ENCODE assay signal across 8 cellular contexts in the genomic region with DNA sequence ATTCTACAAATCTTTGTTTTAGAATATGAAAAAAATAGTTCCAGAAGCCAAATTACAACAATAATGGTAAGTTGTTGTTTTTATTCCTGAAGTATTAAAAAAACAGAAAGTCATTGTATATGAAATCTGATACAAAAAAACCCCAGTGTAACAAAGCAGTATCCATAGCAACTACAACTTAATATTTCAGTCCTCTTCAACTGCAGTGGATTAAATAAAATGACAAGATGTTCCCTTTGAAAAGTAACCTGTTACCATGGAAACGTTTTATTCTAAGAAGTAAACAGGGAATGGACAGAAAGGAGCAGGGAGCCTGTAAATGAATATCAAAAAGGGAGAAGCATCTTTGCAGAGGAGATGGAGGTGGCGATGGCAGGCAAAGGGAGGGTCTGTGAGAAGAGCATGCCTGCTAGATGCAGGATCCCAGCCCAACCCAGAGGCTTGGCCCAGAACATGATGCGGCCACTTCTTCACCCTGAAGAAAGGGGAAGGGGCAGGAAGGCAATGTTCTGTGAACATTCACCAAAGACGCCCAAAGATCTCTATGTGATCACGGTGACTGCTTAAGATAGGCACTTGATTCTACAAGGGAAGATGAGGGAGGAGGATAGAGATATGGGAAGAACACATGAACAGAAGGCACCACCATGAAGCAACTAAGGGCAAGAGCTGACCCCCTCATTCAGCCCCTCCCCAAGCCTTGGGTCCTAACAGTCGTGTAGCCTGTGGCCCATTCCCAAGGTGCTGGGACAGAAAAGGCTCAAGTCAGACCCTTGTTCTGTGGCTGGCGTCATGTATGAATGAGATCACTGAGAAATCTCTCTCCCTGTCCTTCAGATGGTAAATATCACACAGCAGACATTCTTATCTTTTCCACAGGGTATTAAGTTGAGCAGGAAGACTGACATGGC.
A peak's percentile ranks its signal among the peaks of the same experiment; 100 is the strongest.
DNase-seq lines count a peak whose midpoint lies in the region; ATAC-seq, FAIRE-seq and TF ChIP-seq lines count a peak whose summit lies in the region.

No MANE protein-coding gene starts in this region.

- POLR2A ChIA-PET in Caco-2 (lab: Charles Lee) = no interaction called here
- POLR2A ChIA-PET in endothelial cell of umbilical vein (lab: Charles Lee) = interaction anchor here (0.6 kb wide), 1 partner anchor 316 kb away, joined by 6 read pairs; no protein-coding TSS in a partner anchor

- no peaks in the 10 kb centered on the region for H3K9me2 ChIP-seq in MM.1S (replicated peaks; ENCODE audit: insufficient read depth, low read length)

- DNase-seq in Caco-2 = no peak
- peak; percentile 73 for DNase-seq in OCI-M1 (lab: John Stamatoyannopoulos, UW)
- peak; percentile 53 for DNase-seq in endothelial cell of umbilical vein (ENCODE audit: low read depth, low spot score)
- DNase-seq in neural progenitor cell (ENCODE audit: low spot score) = no peak
- no peak for DNase-seq in MM.1S
- DNase-seq in DMS153 (lab: John Stamatoyannopoulos, UW) = no peak

- no TSS peak for BruUV-seq in Caco-2 (replicated peaks; lab: Mats Ljungman, UMichigan)
- no TSS peak for BruUV-seq in endothelial cell of umbilical vein (replicated peaks; lab: Mats Ljungman, UMichigan)

- H3K27ac ChIP-seq in endothelial cell of umbilical vein (ENCODE audit: insufficient read depth, low read depth, low read length) (no peak overlapping the region), neural progenitor cell (peak overlapping the region; percentile 55), MM.1S (ENCODE audit: low read length) (no peak overlapping the region)

- no peaks in the 10 kb centered on the region for H3K27me3 Mint-ChIP-seq in Caco-2 (ENCODE audit: insufficient read depth, unreplicated experiment)
- H3K27me3 Mint-ChIP-seq in neural progenitor cell (ENCODE audit: insufficient read depth, low read depth) = no peaks in the 10 kb centered on the region

- CTCF ChIA-PET in Caco-2 (lab: Charles Lee) = no interaction called here
- CTCF ChIA-PET in endothelial cell of umbilical vein (lab: Charles Lee) = interaction anchor here (1.2 kb wide), 1 partner anchor 14 kb away, joined by 4 read pairs; no protein-coding TSS in a partner anchor

- no peak for TF ChIP-seq POLR2A in endothelial cell of umbilical vein (IDR thresholded peaks at IDR 0.05; ENCODE audit: low read depth, low read length)

- intact Hi-C loops in Caco-2 (cut with micrococcal nuclease; ENCODE audit: unreplicated experiment) (no loop called here), endothelial cell of umbilical vein (cut with micrococcal nuclease) (no loop called here)

- no peaks in the 10 kb centered on the region for H3K9me3 Mint-ChIP-seq in Caco-2 (ENCODE audit: unreplicated experiment)
- H3K9me3 Mint-ChIP-seq in neural progenitor cell = no peaks in the 10 kb centered on the region

- H3K4me1 ChIP-seq in Caco-2 (peaks cover 36% of the 10 kb centered on the region), endothelial cell of umbilical vein (ENCODE audit: control insufficient read depth, extremely low read depth, insufficient read depth, low read length) (no peaks in the 10 kb centered on the region), neural progenitor cell (peaks cover 22% of the 10 kb centered on the region), MM.1S (ENCODE audit: low read length) (no peaks in the 10 kb centered on the region)

- H3K9ac ChIP-seq in endothelial cell of umbilical vein (replicated peaks; ENCODE audit: extremely low read depth, insufficient read depth, low read length) (no peak overlapping the region), neural progenitor cell (no peak overlapping the region), MM.1S (ENCODE audit: low read length) (no peak overlapping the region)

- no peak for FAIRE-seq in endothelial cell of umbilical vein (lab: Jason Lieb, UNC)

- H3K4me2 ChIP-seq in endothelial cell of umbilical vein (ENCODE audit: insufficient read depth, low read length) (no peak overlapping the region), neural progenitor cell (peak overlapping the region; percentile 5), MM.1S (ENCODE audit: low read depth, low read length) (no peak overlapping the region)

- H4K20me1 ChIP-seq in endothelial cell of umbilical vein (replicated peaks; ENCODE audit: control insufficient read depth, extremely low read depth, insufficient read depth, low read length) = no peaks in the 10 kb centered on the region
- peaks cover 41% of the 10 kb centered on the region for H4K20me1 ChIP-seq in neural progenitor cell (ENCODE audit: low read depth)
- H4K20me1 ChIP-seq in MM.1S (ENCODE audit: insufficient read depth, low read length) = no peaks in the 10 kb centered on the region

- H2AFZ ChIP-seq in endothelial cell of umbilical vein (ENCODE audit: low read depth, low read length) (no peak overlapping the region), neural progenitor cell (replicated peaks) (no peak overlapping the region), MM.1S (ENCODE audit: low read length) (no peak overlapping the region)

- H3K36me3 ChIP-seq in Caco-2 (ENCODE audit: control insufficient read depth, insufficient read depth, low read length) (no peaks in the 10 kb centered on the region), endothelial cell of umbilical vein (ENCODE audit: control insufficient read depth in 2 of 2, extremely low read depth in 1 of 2, insufficient read depth in 2 of 2, low read length in 2 of 2) (no peaks in the 10 kb centered on the region), neural progenitor cell (no peaks in the 10 kb centered on the region), MM.1S (replicated peaks; ENCODE audit: insufficient read depth, low read length) (no peaks in the 10 kb centered on the region)

- no peak for TF ChIP-seq CTCF in Caco-2 (IDR thresholded peaks at IDR 0.05; ENCODE audit: insufficient read depth in 1 of 2, low read depth in 1 of 2, low read length in 1 of 2, severe bottlenecking in 1 of 2, unreplicated experiment in 1 of 2)
- no peak for TF ChIP-seq CTCF in endothelial cell of umbilical vein (IDR thresholded peaks at IDR 0.05; ENCODE audit: extremely low read depth in 1 of 2, insufficient read depth in 1 of 2, low read depth in 1 of 2, low read length in 2 of 2)
- TF ChIP-seq CTCF in neural progenitor cell (IDR thresholded peaks at IDR 0.05) = no peak
- no peak for TF ChIP-seq CTCF in MM.1S (IDR thresholded peaks at IDR 0.05; ENCODE audit: low read length)

- H3K4me3 ChIP-seq in Caco-2 (ENCODE audit: low read depth, low read length) (no peak overlapping the region), endothelial cell of umbilical vein (replicated peaks in 1 of 3; ENCODE audit: insufficient read depth in 1 of 3, low read depth in 1 of 3, low read length in 3 of 3) (no peak overlapping the region), neural progenitor cell (no peak overlapping the region), MM.1S (ENCODE audit: low read length) (no peak overlapping the region)

- peaks cover 28% of the 10 kb centered on the region for H3K4me1 Mint-ChIP-seq in Caco-2 (ENCODE audit: low read depth, unreplicated experiment)
- peaks cover 42% of the 10 kb centered on the region for H3K4me1 Mint-ChIP-seq in neural progenitor cell

- H3F3A ChIP-seq in neural progenitor cell (ENCODE audit: low read depth) (peaks cover 7% of the 10 kb centered on the region), MM.1S (ENCODE audit: insufficient read depth, low read length) (no peaks in the 10 kb centered on the region)

- H3K79me2 ChIP-seq in endothelial cell of umbilical vein (ENCODE audit: control insufficient read depth, insufficient read depth, low read length) (no peaks in the 10 kb centered on the region), neural progenitor cell (ENCODE audit: low read depth) (peaks cover 83% of the 10 kb centered on the region), MM.1S (ENCODE audit: low read length) (no peaks in the 10 kb centered on the region)

- dilution Hi-C loops in endothelial cell of umbilical vein (cut with MboI; ENCODE audit: extremely low pct_ligation_motif_present, low sequenced_read_pairs) = no loop called here

- H3K36me3 Mint-ChIP-seq in Caco-2 (ENCODE audit: insufficient read depth, unreplicated experiment) = peaks cover 26% of the 10 kb centered on the region
- H3K36me3 Mint-ChIP-seq in neural progenitor cell = peaks cover 15% of the 10 kb centered on the region

- H3K27me3 ChIP-seq in Caco-2 (replicated peaks; ENCODE audit: control insufficient read depth, insufficient read depth, low read length) (no peaks in the 10 kb centered on the region), endothelial cell of umbilical vein (ENCODE audit: control insufficient read depth in 2 of 2, insufficient read depth in 2 of 2, low read length in 2 of 2) (no peaks in the 10 kb centered on the region), neural progenitor cell (no peaks in the 10 kb centered on the region), MM.1S (replicated peaks; ENCODE audit: insufficient read depth, low read length) (no peaks in the 10 kb centered on the region)

- ATAC-seq in GM21737 (IDR thresholded peaks at IDR 0.05; ENCODE audit: unreplicated experiment) (no peak), HG03342 (IDR thresholded peaks at IDR 0.05; ENCODE audit: unreplicated experiment) (no peak)

- no peaks in the 10 kb centered on the region for H3K9me1 ChIP-seq in endothelial cell of umbilical vein (replicated peaks; ENCODE audit: control insufficient read depth, extremely low read depth, insufficient read depth, low read length)

- H3K9me3 ChIP-seq in Caco-2 (no peaks in the 10 kb centered on the region), endothelial cell of umbilical vein (replicated peaks; ENCODE audit: control insufficient read depth, insufficient read depth, low read length) (no peaks in the 10 kb centered on the region), neural progenitor cell (ENCODE audit: low read depth) (no peaks in the 10 kb centered on the region), MM.1S (replicated peaks; ENCODE audit: insufficient read depth, low read length) (no peaks in the 10 kb centered on the region)

- H3K4me3 Mint-ChIP-seq in Caco-2 (ENCODE audit: unreplicated experiment) = no peak overlapping the region
- H3K4me3 Mint-ChIP-seq in neural progenitor cell = no peak overlapping the region

- H3K27ac Mint-ChIP-seq in Caco-2 (ENCODE audit: unreplicated experiment) (peak overlapping the region; percentile 15), neural progenitor cell (peak overlapping the region; percentile 20)

TF ChIP-seq in endothelial cell of umbilical vein, 7 proteins besides CTCF, POLR2A, EP300 and RAD21:
- TF ChIP-seq FOS (IDR thresholded peaks at IDR 0.05; ENCODE audit: borderline replicate concordance, insufficient read depth, low read length) = no peak
- no peak for TF ChIP-seq GATA2 (IDR thresholded peaks at IDR 0.05; ENCODE audit: insufficient read depth, insufficient read length, low read depth, low read length)
- no peak for TF ChIP-seq MYC (IDR thresholded peaks at IDR 0.05; ENCODE audit: low read depth, low read length)
- TF ChIP-seq EZH2 (IDR thresholded peaks at IDR 0.05; ENCODE audit: borderline replicate concordance, low read depth, low read length, severe bottlenecking) = no peak
- TF ChIP-seq, protein P1, sequence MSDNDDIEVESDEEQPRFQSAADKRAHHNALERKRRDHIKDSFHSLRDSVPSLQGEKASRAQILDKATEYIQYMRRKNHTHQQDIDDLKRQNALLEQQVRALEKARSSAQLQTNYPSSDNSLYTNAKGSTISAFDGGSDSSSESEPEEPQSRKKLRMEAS (IDR thresholded peaks at IDR 0.05; ENCODE audit: insufficient read depth, insufficient read length) = no peak
- no peak for TF ChIP-seq JUN (IDR thresholded peaks at IDR 0.05; ENCODE audit: borderline replicate concordance, insufficient read depth, insufficient read length, low read depth)
TF ChIP-seq in endothelial cell of umbilical vein: peak in this region for 0.

Comparison
In these comparisons a context has a peak if more than half of its experiments do, and no peak if none do; other contexts are left out.
1. DNase-seq: peak in OCI-M1 (single experiment) and endothelial cell of umbilical vein (single experiment); none in Caco-2 (0 of 2), neural progenitor cell (single experiment), MM.1S (single experiment) and DMS153 (single experiment).